In genomic region chr10:3756360-3756740, GRCh38 we compare ENCODE assay signal across 18 cellular contexts. TPM values are rescaled to one million over a fixed set of nuclear protein-coding genes. Genes with fewer than 3 reads are reported as not detected.
A peak's percentile ranks its signal among the peaks of the same experiment; 100 is the strongest.
DNase-seq lines count a peak whose midpoint lies in the region; ATAC-seq and TF ChIP-seq lines count a peak whose summit lies in the region.
"Had no signal": no experiment of that assay in that cellular context is flagged by ENCODE, and none has a peak within 500 bp of the region (broad histone marks: within the 10 kb centered on the region; RNA-seq: fewer than 3 reads in every experiment).

No MANE protein-coding gene starts in this region.

- peaks cover 17% of the 10 kb centered on the region for H3K4me1 Mint-ChIP-seq in type B pancreatic cell (ENCODE audit: unreplicated experiment)

- in situ Hi-C loops in Panc1 (cut with HindIII; ENCODE audit: low pct_unique_long_range_greater_than_20kb, low sequenced_read_pairs), result no loop called here

- peak overlapping the region; percentile 40 for H3K27ac Mint-ChIP-seq in type B pancreatic cell

- H3K27ac ChIP-seq in heart left ventricle (peak overlapping the region in 9 of 12 donors; percentile 59 to 88 (median 67)), Panc1 (ENCODE audit: low read length) (peak overlapping the region; percentile 88)
- peak overlapping the region; percentile 85 for H3K27ac ChIP-seq in effector memory CD4-positive, alpha-beta T cell (ENCODE audit: insufficient read depth, low read length, poor library complexity, severe bottlenecking)

- TF ChIP-seq CTCF in heart left ventricle (IDR thresholded peaks at IDR 0.05) (no peak), Panc1 (IDR thresholded peaks at IDR 0.05) (no peak), type B pancreatic cell (conservative IDR thresholded peaks at IDR 0.05) (no peak)

- DNase-seq in heart left ventricle (no peak), left ventricle myocardium superior (no peak), Panc1 (ENCODE audit: low read depth, low spot score) (no peak), type B pancreatic cell (ENCODE audit: extremely low spot score, unreplicated experiment) (no peak)
- DNase-seq in effector memory CD4-positive, alpha-beta T cell, result no peak
- DNase-seq: activated gamma-delta T cell, body of pancreas, dorsolateral prefrontal cortex, mesenchymal stem cell, NCI-H187, NCI-H446 treated with DMSO at 0.1 percent for 48 hours, retina had no signal

- no peak for TF ChIP-seq POLR2A in heart left ventricle (IDR thresholded peaks at IDR 0.05)

- H3K9me3 Mint-ChIP-seq in type B pancreatic cell, result peaks cover 6% of the 10 kb centered on the region
- H3K9me3 Mint-ChIP-seq: neural crest cell had no signal

- no peaks in the 10 kb centered on the region for H3K27me3 ChIP-seq in heart left ventricle
- H3K27me3 ChIP-seq in Panc1 (ENCODE audit: control insufficient read depth, insufficient read depth, low read length), result no peaks in the 10 kb centered on the region
- H3K27me3 ChIP-seq in effector memory CD4-positive, alpha-beta T cell (replicated peaks; ENCODE audit: control insufficient read depth, insufficient read depth, low read length, poor library complexity, severe bottlenecking), result no peaks in the 10 kb centered on the region
- H3K27me3 ChIP-seq: body of pancreas, esophagus muscularis mucosa, SJSA1 had no signal

- peaks cover 0 to 62% (median 18%) of the 10 kb centered on the region in 12 donors for H3K4me1 ChIP-seq in heart left ventricle
- peaks cover 42% of the 10 kb centered on the region for H3K4me1 ChIP-seq in Panc1 (ENCODE audit: control insufficient read depth, insufficient read depth, low read length)
- peaks cover 43% of the 10 kb centered on the region for H3K4me1 ChIP-seq in effector memory CD4-positive, alpha-beta T cell (ENCODE audit: control insufficient read depth, insufficient read depth, low read length, poor library complexity, severe bottlenecking)
- H3K4me1 ChIP-seq: body of pancreas had no signal

- intact Hi-C loops in heart left ventricle (cut with DNase I), result no loop called here
- intact Hi-C loops in left ventricle myocardium superior (cut with micrococcal nuclease), result no loop called here
- intact Hi-C loops in Panc1 (cut with micrococcal nuclease; ENCODE audit: unreplicated experiment), result no loop called here

- H3K4me3 ChIP-seq in heart left ventricle, result no peak overlapping the region
- no peak overlapping the region for H3K4me3 ChIP-seq in Panc1 (ENCODE audit: low read depth in 2 of 2, low read length in 2 of 2)
- H3K4me3 ChIP-seq in effector memory CD4-positive, alpha-beta T cell (ENCODE audit: insufficient read depth, low read depth, low read length, poor library complexity, severe bottlenecking), result no peak overlapping the region
- H3K4me3 ChIP-seq: body of pancreas, esophagus muscularis mucosa, SJSA1 had no signal

- CTCF ChIA-PET in Panc1 (lab: Charles Lee), result no interaction called here

- H3K36me3 Mint-ChIP-seq in type B pancreatic cell, result no peaks in the 10 kb centered on the region

- no peak overlapping the region for H3K4me3 Mint-ChIP-seq in type B pancreatic cell
- H3K4me3 Mint-ChIP-seq: neural crest cell had no signal

- H3K36me3 ChIP-seq in heart left ventricle (no peaks in the 10 kb centered on the region), Panc1 (ENCODE audit: control insufficient read depth, insufficient read depth, low read length) (no peaks in the 10 kb centered on the region)
- no peaks in the 10 kb centered on the region for H3K36me3 ChIP-seq in effector memory CD4-positive, alpha-beta T cell (ENCODE audit: control insufficient read depth, insufficient read depth, low read length)
- H3K36me3 ChIP-seq: esophagus muscularis mucosa, SJSA1 had no signal

- H3K27me3 Mint-ChIP-seq in type B pancreatic cell, result peaks cover 3% of the 10 kb centered on the region
- H3K27me3 Mint-ChIP-seq: B cell had no signal

- POLR2A ChIA-PET in Panc1 (lab: Charles Lee), result no interaction called here

- ATAC-seq in heart left ventricle (no peak), left ventricle myocardium superior (no peak), Panc1 (no peak), HG03521 (IDR thresholded peaks at IDR 0.05; ENCODE audit: unreplicated experiment) (no peak), HG03439 (IDR thresholded peaks at IDR 0.05; ENCODE audit: unreplicated experiment) (no peak)
- ATAC-seq: body of pancreas had no signal

- BruUV-seq in Panc1 (replicated peaks; lab: Mats Ljungman, UMichigan), result no TSS peak

- H3K9me3 ChIP-seq in heart left ventricle, result no peaks in the 10 kb centered on the region
- no peaks in the 10 kb centered on the region for H3K9me3 ChIP-seq in Panc1 (ENCODE audit: control insufficient read depth, insufficient read depth, low read depth, low read length)
- no peaks in the 10 kb centered on the region for H3K9me3 ChIP-seq in effector memory CD4-positive, alpha-beta T cell (ENCODE audit: control insufficient read depth, low read length)
- H3K9me3 ChIP-seq: body of pancreas, esophagus muscularis mucosa, SJSA1 had no signal

- 70 to 89% (median 71%) methylated on average over 5 of the region's 5 CpGs for whole genome bisulfite sequencing in heart left ventricle, 4 donors

RNA-seq across cellular contexts. Expression of gene KLF6, which starts 28.7 kb away (rescaled TPM):
- total RNA-seq in heart left ventricle (100 to 1,000 TPM in 1 of 9 donors, 10 to 100 TPM in 8; 22.6 to 106 (median 52.2) TPM), left ventricle myocardium superior (62.0 TPM), Panc1 (2021; ENCODE audit: unreplicated experiment) (177 TPM), type B pancreatic cell (ENCODE audit: low replicate concordance) (117 and 269 TPM in 2 replicates)
- polyA plus RNA-seq in heart left ventricle, result 10 to 100 TPM; 15.2 to 66.2 TPM
- 108 TPM for polyA plus RNA-seq in Panc1 (2012; ENCODE audit: insufficient read length)
